ENCODE assay signal across 8 cellular contexts in genomic region chr2:152174574-152174973, GRCh38. TPM values are rescaled to one million over a fixed set of nuclear protein-coding genes. Genes with fewer than 3 reads are reported as not detected.
DNase-seq lines count a peak whose midpoint lies in the region; ATAC-seq, FAIRE-seq and TF ChIP-seq lines count a peak whose summit lies in the region.

No MANE protein-coding gene starts in this region.

- no peaks in the 10 kb centered on the region for H4K20me1 ChIP-seq in K562 (replicated peaks; ENCODE audit: control insufficient read depth, insufficient read depth, low read length)

- H3K4me1 Mint-ChIP-seq in activated naive CD4-positive, alpha-beta T cell treated with anti-CD3 and anti-CD28 coated beads for 36 hours (ENCODE audit: low read depth): peaks cover 38% of the 10 kb centered on the region
- H3K4me1 Mint-ChIP-seq in memory B cell: peaks cover 21% of the 10 kb centered on the region

- H3K4me2 ChIP-seq in K562 (ENCODE audit: insufficient read depth, low read length): peak overlapping the region; percentile 85

- peak overlapping the region; percentile 94 to 99; a peak in 2 of 4 replicates for H3K9ac ChIP-seq in K562 (ENCODE audit: insufficient read depth in 1 of 2, low read depth in 2 of 2, low read length in 2 of 2)

- TF ChIP-seq POLR2A in K562 (conservative IDR thresholded peaks at IDR 0.05): no peak
- TF ChIP-seq POLR2A in upper lobe of left lung (IDR thresholded peaks at IDR 0.05): no peak

- H3K9me3 ChIP-seq in K562 (replicated peaks; ENCODE audit: control insufficient read depth, insufficient read depth, low read depth, low read length): peaks cover 11% of the 10 kb centered on the region
- H3K9me3 ChIP-seq in upper lobe of left lung: no peaks in the 10 kb centered on the region

- peak overlapping the region; percentile 97 for H3K27ac Mint-ChIP-seq in activated naive CD4-positive, alpha-beta T cell treated with anti-CD3 and anti-CD28 coated beads for 36 hours
- peak overlapping the region; percentile 100 for H3K27ac Mint-ChIP-seq in memory B cell

- H3K27me3 ChIP-seq in K562 (ENCODE audit: control insufficient read depth in 2 of 2, insufficient read depth in 2 of 2, low read length in 2 of 2) (no peaks in the 10 kb centered on the region; a peak in 1 of 5 replicates), upper lobe of left lung (no peaks in the 10 kb centered on the region)

- no peak for FAIRE-seq in K562 (lab: Jason Lieb, UNC)

- DNase-seq in activated naive CD4-positive, alpha-beta T cell treated with anti-CD3 and anti-CD28 coated beads for 36 hours: no peak
- DNase-seq in activated naive CD4-positive, alpha-beta T cell treated with anti-CD3 and anti-CD28 coated beads, Interleukin-2, amount 50 U/mL, for 16 hours: no peak
- DNase-seq in K562 (ENCODE audit: extremely low read depth in 1 of 4, low spot score in 3 of 4) (no peak), memory B cell (ENCODE audit: low spot score in 2 of 2) (no peak), upper lobe of left lung (no peak), putamen (ENCODE audit: low spot score) (no peak), midbrain (lab: John Stamatoyannopoulos, UW) (no peak), GDM1 (lab: John Stamatoyannopoulos, UW) (no peak)

- no peaks in the 10 kb centered on the region for H3K27me3 Mint-ChIP-seq in activated naive CD4-positive, alpha-beta T cell treated with anti-CD3 and anti-CD28 coated beads for 36 hours (ENCODE audit: low read depth)
- no peaks in the 10 kb centered on the region for H3K27me3 Mint-ChIP-seq in memory B cell

- no peaks in the 10 kb centered on the region for H3K9me3 Mint-ChIP-seq in activated naive CD4-positive, alpha-beta T cell treated with anti-CD3 and anti-CD28 coated beads for 36 hours
- H3K9me3 Mint-ChIP-seq in memory B cell: no peaks in the 10 kb centered on the region

- intact Hi-C loops in activated naive CD4-positive, alpha-beta T cell treated with anti-CD3 and anti-CD28 coated beads for 36 hours (cut with micrococcal nuclease): loop anchor here (2.0 to 10.0 kb wide), 2 partner anchors 76 to 890 kb away; partner anchors contain the start of genes CACNB4 and NMI
- intact Hi-C loops in K562 (cut with micrococcal nuclease): loop anchor here (2.0 kb wide), 1 partner anchor 40 kb away; no protein-coding TSS in a partner anchor

- H3K27ac ChIP-seq in K562 (ENCODE audit: extremely low read depth, low read depth, low read length): peak overlapping the region; percentile 97; the same call in 2 of the 3 replicates
- peak overlapping the region; percentile 96 to 98 (median 96) for H3K27ac ChIP-seq in upper lobe of left lung

- TF ChIP-seq EP300 in K562 (IDR thresholded peaks at IDR 0.05; ENCODE audit: low read length) (no peak), upper lobe of left lung (IDR thresholded peaks at IDR 0.05) (no peak)

- H3K36me3 ChIP-seq in K562 (ENCODE audit: control insufficient read depth, insufficient read depth, low read length) (no peaks in the 10 kb centered on the region), upper lobe of left lung (no peaks in the 10 kb centered on the region)

- H3K9me1 ChIP-seq in K562 (ENCODE audit: control insufficient read depth, insufficient read depth, low read length): no peaks in the 10 kb centered on the region

- in situ Hi-C loops in K562 (cut with MboI): no loop called here

- WGBS in K562 (ENCODE audit: insufficient coverage, low coverage, missing lambda C conversion rate): 18% methylated on average over 7 of the region's 7 CpGs
- WGBS in upper lobe of left lung, 2 donors: 20 to 28% methylated on average over 7 of the region's 7 CpGs

- peaks cover 5 to 11% of the 10 kb centered on the region in 2 experiments; a peak in 4 of 5 replicates for H3K4me1 ChIP-seq in K562 (replicated peaks in 1 of 2; ENCODE audit: control insufficient read depth in 2 of 2, insufficient read depth in 2 of 2, low read length in 2 of 2)
- peaks cover 24 to 41% (median 36%) of the 10 kb centered on the region in 4 donors for H3K4me1 ChIP-seq in upper lobe of left lung

- CTCF ChIA-PET in activated naive CD4-positive, alpha-beta T cell treated with anti-CD3 and anti-CD28 coated beads for 36 hours (lab: Charles Lee): interaction anchor here (1.1 to 2.0 kb wide), 2 partner anchors 137 to 399 kb away, joined by 4 to 5 read pairs; no protein-coding TSS in a partner anchor
- CTCF ChIA-PET in K562 (lab: Yijun Ruan, JAX; ENCODE audit: low intra/inter-chr PET ratio): interaction anchor here (0.6 to 0.7 kb wide), 2 partner anchors 88 to 138 kb away, joined by 3 read pairs; no protein-coding TSS in a partner anchor

- no peak for TF ChIP-seq RAD21 in K562 (CRISPR knock-in tag; conservative IDR thresholded peaks at IDR 0.05 in 1 of 2, IDR thresholded peaks at IDR 0.05 in 1 of 2)

- TSS peak; percentile 63 for BruUV-seq in K562 (replicated peaks; lab: Mats Ljungman, UMichigan)

- H3K4me3 Mint-ChIP-seq in activated naive CD4-positive, alpha-beta T cell treated with anti-CD3 and anti-CD28 coated beads for 36 hours: peak overlapping the region; percentile 95
- peak overlapping the region; percentile 99 for H3K4me3 Mint-ChIP-seq in memory B cell

- no peak for TF ChIP-seq CTCF in K562 (IDR thresholded peaks at IDR 0.05 in 2 of 3, conservative IDR thresholded peaks at IDR 0.05 in 1 of 3; ENCODE audit: insufficient read depth in 2 of 3, low read depth in 1 of 3, low read length in 3 of 3)
- no peak for TF ChIP-seq CTCF in upper lobe of left lung (IDR thresholded peaks at IDR 0.05)

- H2AFZ ChIP-seq in K562 (ENCODE audit: low read depth, low read length): peak overlapping the region; percentile 100

- POLR2A ChIA-PET in K562 (lab: Yijun Ruan, JAX): no interaction called here

- H3K4me3 ChIP-seq in K562 (peak overlapping the region; percentile 80), upper lobe of left lung (peak overlapping the region; percentile 58 to 85 (median 70))

- H3K79me2 ChIP-seq in K562 (ENCODE audit: control insufficient read depth, insufficient read depth, low read length): peaks cover 22% of the 10 kb centered on the region

- H3K36me3 Mint-ChIP-seq in activated naive CD4-positive, alpha-beta T cell treated with anti-CD3 and anti-CD28 coated beads for 36 hours (ENCODE audit: low read depth): peaks cover 5% of the 10 kb centered on the region
- H3K36me3 Mint-ChIP-seq in memory B cell: peaks cover 6% of the 10 kb centered on the region

- ATAC-seq in K562 (no peak), memory B cell (ENCODE audit: low read depth) (no peak), upper lobe of left lung (ENCODE audit: low FRiP score in 2 of 2) (no peak)

TF ChIP-seq in K562, 482 proteins besides CTCF, POLR2A, EP300 and RAD21 (continues in another document):
- peak; percentile 15; the same call in 1 of the 2 replicates for TF ChIP-seq ZNF395 (CRISPR knock-in tag; IDR thresholded peaks at IDR 0.05)

RNA-seq across cellular contexts. Expression of gene STAM2, which starts 1.0 kb away (rescaled TPM):
- total RNA-seq in activated naive CD4-positive, alpha-beta T cell treated with anti-CD3 and anti-CD28 coated beads for 36 hours: 10 to 100 TPM in 1 of 2 experiments, 1 to 10 TPM in 1; 9.6 to 10.8 TPM
- total RNA-seq in K562 (2011; cell fraction: chromatin; rRNA removed; ENCODE audit: low replicate concordance): 12.1 and 32.6 TPM in 2 replicates
- total RNA-seq in K562 (2011; cell fraction: nucleolus; rRNA removed): 4.0 and 6.4 TPM in 2 replicates
- total RNA-seq in K562 (2011; cell fraction: nucleoplasm; rRNA removed): 12.7 and 19.8 TPM in 2 replicates
- total RNA-seq in K562 (2014; rRNA removed): 6.9 and 7.5 TPM in 2 replicates
- 11.6 and 14.3 TPM in 2 replicates for total RNA-seq in K562 (2014; rRNA removed; fragmentation: Illumina TruSeq; extraction: Trizol)
- 13.9 and 14.5 TPM in 2 replicates for total RNA-seq in K562 (2015; rRNA removed; fragmentation: Illumina TruSeq; extraction: Trizol)
- 9.8 and 11.6 TPM in 2 replicates for total RNA-seq in K562 (2021)
- polyA plus RNA-seq in K562 (2011; rRNA removed): 11.0 and 13.2 TPM in 2 replicates
- polyA plus RNA-seq in K562 (2011; cell fraction: cytosol; rRNA removed): 5.0 and 5.3 TPM in 2 replicates
- 11.6 and 16.8 TPM in 2 replicates for polyA plus RNA-seq in K562 (2011; cell fraction: nucleus; rRNA removed)
- polyA plus RNA-seq in K562 (2012): 4.9 and 6.5 TPM in 2 replicates
- 7.3 and 8.7 TPM in 2 replicates for polyA plus RNA-seq in K562 (2014; fragmentation: Illumina TruSeq; extraction: Trizol)
- 1 to 10 TPM; 4.5 to 5.4 TPM for polyA plus RNA-seq in K562 (2014; fragmentation: Nextera tagmentation; extraction: Ambion mirVana)
- 6.9 and 8.4 TPM in 2 replicates for polyA plus RNA-seq in K562 (2014; rRNA removed)
- 15.2 and 20.8 TPM in 2 replicates for polyA minus RNA-seq in K562 (2011; rRNA and poly(A)+ RNA removed)
- 9.8 and 10.5 TPM in 2 replicates for polyA minus RNA-seq in K562 (2011; cell fraction: cytosol; rRNA and poly(A)+ RNA removed)
- polyA minus RNA-seq in K562 (2011; cell fraction: nucleus; rRNA and poly(A)+ RNA removed): 7.5 and 14.4 TPM in 2 replicates
- total RNA-seq in upper lobe of left lung: 10 to 100 TPM; 13.5 to 56.0 (median 31.4) TPM
